8 cellular contexts compared by ENCODE assay signal in the genomic region with DNA sequence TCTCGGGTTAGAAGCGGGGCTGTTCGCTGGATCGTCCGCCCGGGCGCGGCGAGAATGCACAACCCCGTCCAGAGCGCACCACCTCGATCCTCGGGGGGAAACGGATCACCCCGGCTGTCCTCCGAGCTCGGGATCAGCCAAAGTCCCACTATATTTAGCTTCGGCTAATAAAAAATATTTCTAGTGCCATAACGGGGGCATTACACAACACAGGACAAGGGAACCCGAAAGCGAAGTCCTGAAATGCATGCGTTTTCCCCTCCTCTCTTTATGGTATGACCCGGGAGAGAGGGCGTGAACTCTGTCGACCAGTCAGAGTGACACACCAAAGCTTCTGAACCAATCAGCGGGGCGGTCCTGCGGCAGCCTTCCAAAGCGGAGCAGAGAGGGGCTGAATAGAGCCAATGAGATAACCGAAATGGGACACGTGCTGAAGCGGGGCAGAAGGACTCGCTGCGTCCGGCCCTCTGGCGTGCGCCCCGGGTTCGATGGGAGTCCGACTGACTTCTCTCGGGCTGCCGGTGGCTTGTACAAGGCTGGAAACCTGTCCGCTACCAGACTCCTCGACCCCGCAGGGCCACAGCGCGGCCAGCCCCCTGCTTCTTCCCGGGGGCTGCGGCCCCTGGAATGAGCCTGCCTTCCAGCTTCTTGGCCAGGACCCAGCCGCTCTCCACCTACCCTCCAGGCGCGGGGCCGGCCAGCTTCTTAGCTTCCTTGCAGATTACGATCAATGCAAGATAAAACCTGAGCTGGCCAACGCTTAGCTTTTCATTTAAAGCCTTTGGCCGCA. TPM values are rescaled to one million over a fixed set of nuclear protein-coding genes. Genes with fewer than 3 reads are reported as not detected.
A peak's percentile ranks its signal among the peaks of the same experiment; 100 is the strongest.
DNase-seq lines count a peak whose midpoint lies in the region; ATAC-seq, FAIRE-seq and TF ChIP-seq lines count a peak whose summit lies in the region.

A gene with protein sequence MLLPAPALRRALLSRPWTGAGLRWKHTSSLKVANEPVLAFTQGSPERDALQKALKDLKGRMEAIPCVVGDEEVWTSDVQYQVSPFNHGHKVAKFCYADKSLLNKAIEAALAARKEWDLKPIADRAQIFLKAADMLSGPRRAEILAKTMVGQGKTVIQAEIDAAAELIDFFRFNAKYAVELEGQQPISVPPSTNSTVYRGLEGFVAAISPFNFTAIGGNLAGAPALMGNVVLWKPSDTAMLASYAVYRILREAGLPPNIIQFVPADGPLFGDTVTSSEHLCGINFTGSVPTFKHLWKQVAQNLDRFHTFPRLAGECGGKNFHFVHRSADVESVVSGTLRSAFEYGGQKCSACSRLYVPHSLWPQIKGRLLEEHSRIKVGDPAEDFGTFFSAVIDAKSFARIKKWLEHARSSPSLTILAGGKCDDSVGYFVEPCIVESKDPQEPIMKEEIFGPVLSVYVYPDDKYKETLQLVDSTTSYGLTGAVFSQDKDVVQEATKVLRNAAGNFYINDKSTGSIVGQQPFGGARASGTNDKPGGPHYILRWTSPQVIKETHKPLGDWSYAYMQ (minus strand): TSS at position 33 of the 790 bp plus-strand sequence. CDS start 32 bp downstream, at position 1.

- peak within 1 kb of the TSS; percentile 99 for H3K27ac ChIP-seq in H1 (ENCODE audit: low read depth, low read length)

- peak within 1 kb of the TSS; percentile 93 for H2BK120ac ChIP-seq in H1 (replicated peaks; ENCODE audit: low read depth, low read length)

- H3K79me2 ChIP-seq in H1 (ENCODE audit: control insufficient read depth in 1 of 2, insufficient read depth in 2 of 2, low read length in 2 of 2) = no peaks in the 10 kb centered on the region

- peak within 1 kb of the TSS; percentile 87 to 99 (median 93) for H3K9ac ChIP-seq in H1 (replicated peaks in 1 of 4; ENCODE audit: extremely low read depth in 1 of 4, low read depth in 3 of 4, low read length in 3 of 4)

- peaks cover 6% of the 10 kb centered on the region; the same call in 1 of the 2 replicates for H3K23me2 ChIP-seq in H1 (ENCODE audit: low read depth, low read length)

- peak within 1 kb of the TSS; percentile 99 for H2BK5ac ChIP-seq in H1 (ENCODE audit: low read depth, low read length)

- peaks cover 0 to 3% (median 0%) of the 10 kb centered on the region in 4 experiments; a peak in 4 of 7 replicates for H3K27me3 ChIP-seq in H1 (replicated peaks in 1 of 4; ENCODE audit: control insufficient read depth in 3 of 4, extremely low read depth in 1 of 4, insufficient read depth in 3 of 4, low read length in 3 of 4)

- H2AFZ ChIP-seq in H1 (ENCODE audit: low read length) = peak within 1 kb of the TSS; percentile 99

- H2BK20ac ChIP-seq in H1 (ENCODE audit: low read length) = 0 out of 2 replicates have a peak within 1 kb of the TSS, but pooled peaks have one; percentile 90

- peaks cover 5% of the 10 kb centered on the region for H3K79me1 ChIP-seq in H1 (ENCODE audit: low read depth, low read length)

- peak; percentile 97 for FAIRE-seq in H1 (lab: Jason Lieb, UNC)

- no peak within 1 kb of the TSS for H2AK5ac ChIP-seq in H1 (ENCODE audit: low read depth, low read length)

- H4K8ac ChIP-seq in H1 (ENCODE audit: extremely low read depth, insufficient read depth, low read length) = no peak within 1 kb of the TSS

- TF ChIP-seq RAD21 in H1 (IDR thresholded peaks at IDR 0.05 in 1 of 2, conservative IDR thresholded peaks at IDR 0.05 in 1 of 2; ENCODE audit: low read depth in 2 of 2, low read length in 2 of 2) = no peak

- 3% methylated on average over 39 of the region's 56 CpGs; no CpG with 5 or more reads in 1 of the 2 experiments for WGBS in H1 (ENCODE audit: extremely low coverage in 1 of 2, insufficient coverage in 1 of 2, insufficient read length in 1 of 2, insufficient replicate concordance in 2 of 2, low coverage in 1 of 2, low lambda C conversion rate in 2 of 2, missing lambda C conversion rate in 1 of 2), 2 experiments

- peak; percentile 88 for ATAC-seq in GM21367 (IDR thresholded peaks at IDR 0.05; ENCODE audit: unreplicated experiment)

- DNase-seq in COR-L47 (lab: John Stamatoyannopoulos, UW) = peak; percentile 91
- DNase-seq in HT1080 (ENCODE audit: low read depth) = peak; percentile 97
- peak; percentile 97 to 98 for DNase-seq in NOMO-1 (lab: John Stamatoyannopoulos, UW; ENCODE audit: unreplicated experiment in 2 of 2)
- peak; percentile 82 for DNase-seq in activated CD8-positive, alpha-beta memory T cell treated with anti-CD3 and anti-CD28 coated beads, Interleukin-2, amount 50 U/mL, for 1 hour (ENCODE audit: extremely low read depth)
- peak; percentile 87 to 88 for DNase-seq in H1 (ENCODE audit: low read depth in 1 of 2, low spot score in 2 of 2)
- peak; percentile 98 for DNase-seq in medulla oblongata (ENCODE audit: extremely low spot score)
- DNase-seq in stimulated activated CD4-positive, alpha-beta T cell treated with anti-CD3 and anti-CD28 coated beads, TNF-alpha, amount 100 ng/mL, for 48 hours (ENCODE audit: low read depth in 3 of 3) = peak; percentile 84 to 92 (median 89)

- H3K56ac ChIP-seq in H1 (replicated peaks; ENCODE audit: insufficient read length, low read depth, low read length) = peak within 1 kb of the TSS; percentile 55

- peak within 1 kb of the TSS; percentile 84 to 85 for H3K4me2 ChIP-seq in H1 (ENCODE audit: insufficient read depth in 1 of 2, low read depth in 2 of 2, low read length in 2 of 2)

- no peak within 1 kb of the TSS for H3K23ac ChIP-seq in H1 (ENCODE audit: insufficient read length)

- H3K14ac ChIP-seq in H1 (ENCODE audit: insufficient read length) = no peak within 1 kb of the TSS

- H3K4me3 ChIP-seq in H1 (ENCODE audit: extremely low read depth in 1 of 4, insufficient read depth in 2 of 4, low read depth in 3 of 4, low read length in 4 of 4) = peak within 1 kb of the TSS; percentile 91 to 96 (median 93)

- no peak within 1 kb of the TSS for H3K4ac ChIP-seq in H1 (replicated peaks; ENCODE audit: insufficient read length, low read depth, low read length)

- H3K18ac ChIP-seq in H1 (ENCODE audit: extremely low read depth, low read length) = peak within 1 kb of the TSS; percentile 96; the same call in 1 of the 2 replicates

- CTCF ChIA-PET in H1 (lab: Charles Lee; ENCODE audit: partially characterized antibody) = interaction anchor here (0.9 to 8.0 kb wide), 7 partner anchors 10 to 43 kb away, joined by 3 to 131 read pairs (median 4); no protein-coding TSS in a partner anchor

- peak in 1 of 2 experiments; percentile 84; a peak in 2 of 3 replicates for TF ChIP-seq POLR2A in H1 (IDR thresholded peaks at IDR 0.05; ENCODE audit: control extremely low read depth in 1 of 2, low read depth in 2 of 2, low read length in 2 of 2)

- peak within 1 kb of the TSS; percentile 42 for H4K5ac ChIP-seq in H1 (ENCODE audit: insufficient read length, low read depth, low read length)

- peaks cover 0 to 5% (median 2%) of the 10 kb centered on the region in 4 experiments; a peak in 5 of 7 replicates for H3K4me1 ChIP-seq in H1 (replicated peaks in 1 of 4; ENCODE audit: control insufficient read depth in 3 of 4, insufficient read depth in 4 of 4, low read length in 3 of 4)

- no peak within 1 kb of the TSS for H4K91ac ChIP-seq in H1 (replicated peaks; ENCODE audit: insufficient read length, low read length)

- H3K36me3 ChIP-seq in H1 (ENCODE audit: control insufficient read depth in 2 of 4, insufficient read depth in 4 of 4, low read length in 3 of 4) = no peaks in the 10 kb centered on the region

- H2BK12ac ChIP-seq in H1 (ENCODE audit: low read depth, low read length) = no peak within 1 kb of the TSS; the same call in 1 of the 2 replicates

- no peaks in the 10 kb centered on the region for H3K9me3 ChIP-seq in H1 (ENCODE audit: insufficient read depth in 2 of 2, low read depth in 1 of 2, low read length in 1 of 2)

- POLR2A ChIA-PET in H1 (lab: Charles Lee; ENCODE audit: partially characterized antibody) = interaction anchor here (0.6 to 1.9 kb wide), 12 partner anchors 9 to 1168 kb away, joined by 3 to 11 read pairs (median 3); no protein-coding TSS in a partner anchor

- TF ChIP-seq EP300 in H1 (IDR thresholded peaks at IDR 0.05; ENCODE audit: borderline replicate concordance in 1 of 2, low read depth in 2 of 2, low read length in 2 of 2) = peak in 1 of 2 experiments; percentile 99; a peak in 2 of 3 replicates

- H2BK15ac ChIP-seq in H1 (ENCODE audit: low read length) = no peak within 1 kb of the TSS

- no peak for TF ChIP-seq CTCF in H1 (IDR thresholded peaks at IDR 0.05; ENCODE audit: control extremely low read depth in 1 of 3, insufficient read depth in 1 of 3, low read depth in 1 of 3, low read length in 3 of 3)

- peaks cover 2 to 4% of the 10 kb centered on the region in 2 experiments for H4K20me1 ChIP-seq in H1 (replicated peaks in 1 of 2; ENCODE audit: control insufficient read depth in 1 of 2, insufficient read depth in 2 of 2, low read length in 2 of 2)

TF ChIP-seq in H1, 55 proteins besides CTCF, POLR2A, EP300 and RAD21 (continues in another document):
- TF ChIP-seq CHD2 (IDR thresholded peaks at IDR 0.05; ENCODE audit: low read length) = 0 out of 2 replicates have a peak, but pooled peaks have one; percentile 16
- TF ChIP-seq SP4 (IDR thresholded peaks at IDR 0.05; ENCODE audit: low read length) = no peak
- peak; percentile 99 for TF ChIP-seq JUND (IDR thresholded peaks at IDR 0.05; ENCODE audit: low read length)

RNA-seq across cellular contexts. Expression of the gene that starts here (rescaled TPM):
- total RNA-seq in HT1080 (2014; rRNA removed; shearing (Covaris generic)) = 2.5 and 6.2 TPM in 2 replicates
- polyA plus RNA-seq in HT1080 (2015; cell fraction: cytosol; rRNA removed) = 3.2 and 5.3 TPM in 2 replicates
- polyA plus RNA-seq in HT1080 (2015; cell fraction: nucleus; rRNA removed) = 7.3 and 11.0 TPM in 2 replicates
- 29.4 and 30.3 TPM in 2 replicates for total RNA-seq in H1 (2021; fragmentation: NEBNext Ultra II Directional; extraction: Animal tissue kit (Norgen Biotek cat#: 25700))
- polyA plus RNA-seq in H1 (2011; rRNA removed) = 35.9 and 57.4 TPM in 2 replicates
- polyA plus RNA-seq in H1 (2011; cell fraction: cytosol; rRNA removed) = 61.4 TPM
- 95.8 TPM for polyA plus RNA-seq in H1 (2011; cell fraction: nucleus; rRNA removed)
- 25.3 to 32.9 TPM (median 31.9 TPM) in 4 replicates for polyA plus RNA-seq in H1 (2012, experiment 1 of 2)
- polyA plus RNA-seq in H1 (2012, experiment 2 of 2) = 35.0 TPM
- polyA plus RNA-seq in H1 (2013, experiment 1 of 2) = 18.9 TPM
- 16.0 TPM for polyA plus RNA-seq in H1 (2013, experiment 2 of 2)
- polyA minus RNA-seq in H1 (2011; rRNA and poly(A)+ RNA removed) = 20.3 and 22.0 TPM in 2 replicates
- 21.8 TPM for polyA minus RNA-seq in H1 (2011; cell fraction: cytosol; rRNA and poly(A)+ RNA removed)
- polyA minus RNA-seq in H1 (2011; cell fraction: nucleus; rRNA and poly(A)+ RNA removed) = 21.5 TPM

Comparison
In these comparisons a context has a peak if more than half of its experiments do, and no peak if none do; other contexts are left out.
1. Peak in every context shown above with its lines: DNase-seq, ATAC-seq, H3K4me3 ChIP-seq and H3K27ac ChIP-seq.